13 cellular contexts compared by ENCODE assay signal in the genomic region with DNA sequence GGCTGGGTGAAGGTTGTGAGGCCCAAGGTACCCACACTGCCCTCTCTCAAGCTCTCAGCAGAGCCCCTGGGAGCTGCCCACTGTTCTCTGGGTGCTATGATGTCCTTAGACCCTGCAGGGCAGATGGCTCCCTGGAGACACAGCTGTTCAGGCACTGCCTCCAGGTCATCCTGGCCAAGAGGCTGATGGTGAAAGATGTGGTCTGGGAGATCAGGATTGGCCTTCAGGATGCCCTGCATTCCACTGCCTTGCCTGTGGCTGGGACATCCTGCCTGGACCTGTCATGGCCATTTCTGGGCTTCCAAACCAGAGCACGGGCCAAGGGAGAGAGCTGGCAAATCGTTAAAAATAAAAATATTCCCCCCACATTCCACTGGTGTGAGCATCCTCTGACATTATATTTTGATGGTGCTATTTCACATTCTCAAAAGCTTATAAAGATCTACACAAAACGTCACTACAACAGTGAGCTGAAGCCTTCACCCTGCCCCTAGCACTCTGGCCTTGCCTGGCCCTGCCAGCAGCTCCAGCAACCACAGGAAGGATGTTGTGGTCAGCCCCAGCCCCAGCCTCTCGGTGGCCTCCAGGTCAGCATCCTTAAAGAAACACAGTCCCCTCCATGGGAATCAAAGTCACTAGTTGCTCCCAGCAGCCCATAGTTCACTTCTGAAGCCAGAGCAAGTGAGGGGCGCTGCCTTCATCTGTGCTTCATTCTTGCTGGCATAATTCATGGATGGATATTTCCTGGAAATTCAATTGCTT. TPM values are rescaled to one million over a fixed set of nuclear protein-coding genes. Genes with fewer than 3 reads are reported as not detected.
A peak's percentile ranks its signal among the peaks of the same experiment; 100 is the strongest.
DNase-seq lines count a peak whose midpoint lies in the region; ATAC-seq and TF ChIP-seq lines count a peak whose summit lies in the region.
"Had no signal": no experiment of that assay in that cellular context is flagged by ENCODE, and none has a peak within 500 bp of the region (broad histone marks: within the 10 kb centered on the region; RNA-seq: fewer than 3 reads in every experiment).

No MANE protein-coding gene starts in this region.

- DNase-seq in AG08395 (ENCODE audit: low spot score) = peak; percentile 63
- DNase-seq in NOMO-1 treated with dmso at 0.1 percent for 144 hours (lab: John Stamatoyannopoulos, UW; ENCODE audit: unreplicated experiment) = peak; percentile 29
- peak; percentile 51 for DNase-seq in endothelial cell (ENCODE audit: low spot score)
- no peak for DNase-seq in DMS79 (lab: John Stamatoyannopoulos, UW)
- DNase-seq in naive thymus-derived CD8-positive, alpha-beta T cell = no peak
- DNase-seq: NCI-H1930 had no signal

- peak overlapping the region; percentile 77 for H3K27ac Mint-ChIP-seq in endothelial cell (ENCODE audit: unreplicated experiment)
- no peak overlapping the region for H3K27ac Mint-ChIP-seq in naive thymus-derived CD8-positive, alpha-beta T cell
- H3K27ac Mint-ChIP-seq: stimulated activated naive CD8-positive, alpha-beta T cell treated with anti-CD3 and anti-CD28 coated beads, Interleukin-15, Interleukin-2, amounts not matched to agents 100 ng/mL and 50 ng/mL, for 24 hours had no signal

- POLR2A ChIA-PET in naive thymus-derived CD8-positive, alpha-beta T cell (lab: Charles Lee) = no interaction called here

- H3K4me3 Mint-ChIP-seq in endothelial cell (ENCODE audit: unreplicated experiment) = peak overlapping the region; percentile 65
- no peak overlapping the region for H3K4me3 Mint-ChIP-seq in naive thymus-derived CD8-positive, alpha-beta T cell
- H3K4me3 Mint-ChIP-seq: stimulated activated naive CD8-positive, alpha-beta T cell treated with anti-CD3 and anti-CD28 coated beads, Interleukin-15, Interleukin-2, amounts not matched to agents 100 ng/mL and 50 ng/mL, for 24 hours had no signal

- no peaks in the 10 kb centered on the region for H3K36me3 Mint-ChIP-seq in endothelial cell (ENCODE audit: low read depth, unreplicated experiment)
- H3K36me3 Mint-ChIP-seq in naive thymus-derived CD8-positive, alpha-beta T cell = no peaks in the 10 kb centered on the region

- H3K4me1 Mint-ChIP-seq in endothelial cell (ENCODE audit: unreplicated experiment) = peaks cover 69% of the 10 kb centered on the region
- peaks cover 11 to 30% (median 16%) of the 10 kb centered on the region in 4 donors for H3K4me1 Mint-ChIP-seq in naive thymus-derived CD8-positive, alpha-beta T cell

- no peaks in the 10 kb centered on the region for H3K27me3 Mint-ChIP-seq in endothelial cell (ENCODE audit: unreplicated experiment)
- H3K27me3 Mint-ChIP-seq in naive thymus-derived CD8-positive, alpha-beta T cell = peaks cover 9 to 45% (median 33%) of the 10 kb centered on the region in 5 donors

- H3K9me3 Mint-ChIP-seq in endothelial cell (ENCODE audit: unreplicated experiment) = no peaks in the 10 kb centered on the region
- no peaks in the 10 kb centered on the region for H3K9me3 Mint-ChIP-seq in naive thymus-derived CD8-positive, alpha-beta T cell
- H3K9me3 Mint-ChIP-seq: stimulated activated naive CD8-positive, alpha-beta T cell treated with anti-CD3 and anti-CD28 coated beads, Interleukin-15, Interleukin-2, amounts not matched to agents 100 ng/mL and 50 ng/mL, for 24 hours had no signal

- ATAC-seq in GM19351 (IDR thresholded peaks at IDR 0.05; ENCODE audit: unreplicated experiment) = peak; percentile 64
- ATAC-seq in GM21529 (IDR thresholded peaks at IDR 0.05; ENCODE audit: unreplicated experiment) = no peak
- no peak for ATAC-seq in GM18861 (IDR thresholded peaks at IDR 0.05; ENCODE audit: unreplicated experiment)
- no peak for ATAC-seq in naive thymus-derived CD8-positive, alpha-beta T cell

- TF ChIP-seq CTCF in endothelial cell (IDR thresholded peaks at IDR 0.05; ENCODE audit: unreplicated experiment) = no peak

RNA-seq across cellular contexts. Expression of a gene that starts 13.5 kb away (rescaled TPM):
- not detected for total RNA-seq in endothelial cell (ENCODE audit: unreplicated experiment)
- not detected for total RNA-seq in naive thymus-derived CD8-positive, alpha-beta T cell
- not detected for polyA plus RNA-seq in naive thymus-derived CD8-positive, alpha-beta T cell
- total RNA-seq: esophagus muscularis mucosa; lower leg skin; T-helper 2 cell treated with Interferon-gamma antibody and Interleukin-4, amounts not matched to agents 100 ng/mL and 5 ng/mL, for 36 hours had no signal

RNA-seq across cellular contexts. Expression of a gene that starts 21.7 kb away (rescaled TPM):
- 180 TPM for total RNA-seq in endothelial cell (ENCODE audit: unreplicated experiment)
- total RNA-seq in naive thymus-derived CD8-positive, alpha-beta T cell = not detected
- not detected for polyA plus RNA-seq in naive thymus-derived CD8-positive, alpha-beta T cell
- total RNA-seq: T-helper 2 cell treated with Interferon-gamma antibody and Interleukin-4, amounts not matched to agents 100 ng/mL and 5 ng/mL, for 36 hours had no signal

Comparison
In these comparisons a context has a peak if more than half of its experiments do, and no peak if none do; other contexts are left out.
1. DNase-seq: peak in AG08395 (single experiment), NOMO-1 treated with dmso at 0.1 percent for 144 hours (single experiment) and endothelial cell (single experiment); none in DMS79 (single experiment) and naive thymus-derived CD8-positive, alpha-beta T cell (0 of 10).
2. RNA of a gene that starts 21.7 kb away (total RNA-seq): 180 TPM in endothelial cell (single experiment); not detected in naive thymus-derived CD8-positive, alpha-beta T cell; every median in the first group is over 100 times any median in the second.